Comparison of ENCODE assay signal across 8 cellular contexts in genomic region chr11:117178210-117179034, GRCh38. TPM values are rescaled to one million over a fixed set of nuclear protein-coding genes. Genes with fewer than 3 reads are reported as not detected.
DNase-seq lines count a peak whose midpoint lies in the region; ATAC-seq lines count a peak whose summit lies in the region.

Gene SIDT2, plus strand, starts transcription at chr11:117178743. Its CDS starts 521 bp downstream, at chr11:117179264.

- no peaks in the 10 kb centered on the region for H3K27me3 ChIP-seq in CD8-positive, alpha-beta memory T cell (ENCODE audit: insufficient read depth, low read length, poor library complexity, severe bottlenecking)
- H3K27me3 ChIP-seq in effector memory CD4-positive, alpha-beta T cell (replicated peaks; ENCODE audit: control insufficient read depth, insufficient read depth, low read length, poor library complexity, severe bottlenecking): no peaks in the 10 kb centered on the region

- no peaks in the 10 kb centered on the region for H3K9me3 ChIP-seq in CD8-positive, alpha-beta memory T cell (ENCODE audit: low read length)
- no peaks in the 10 kb centered on the region for H3K9me3 ChIP-seq in effector memory CD4-positive, alpha-beta T cell (ENCODE audit: control insufficient read depth, low read length)

- POLR2A ChIA-PET in CD8-positive, alpha-beta memory T cell (lab: Charles Lee): interaction anchor here (0.6 to 3.1 kb wide), 8 partner anchors 12 to 1924 kb away, joined by 3 to 21 read pairs (median 4); partner anchors contain the start of genes CEP164, PAFAH1B2, PCSK7 and RNF214
- POLR2A ChIA-PET in activated CD8-positive, alpha-beta memory T cell treated with anti-CD3 and anti-CD28 coated beads for 36 hours (lab: Charles Lee): interaction anchor here (0.9 to 1.3 kb wide), 3 partner anchors 27 to 35 kb away, joined by 3 to 6 read pairs (median 4); partner anchors contain the start of gene PAFAH1B2

- peak within 1 kb of the TSS; percentile 76 for H3K27ac ChIP-seq in CD8-positive, alpha-beta memory T cell (ENCODE audit: low read depth, low read length)
- H3K27ac ChIP-seq in effector memory CD4-positive, alpha-beta T cell (ENCODE audit: insufficient read depth, low read length, poor library complexity, severe bottlenecking): peak within 1 kb of the TSS; percentile 83

- H3K4me1 Mint-ChIP-seq in CD8-positive, alpha-beta memory T cell: peaks cover 29 to 36% (median 36%) of the 10 kb centered on the region in 3 donors

- peaks cover 0 to 15% (median 0%) of the 10 kb centered on the region in 3 donors for H3K36me3 Mint-ChIP-seq in CD8-positive, alpha-beta memory T cell

- peaks cover 29% of the 10 kb centered on the region for H3K4me1 ChIP-seq in CD8-positive, alpha-beta memory T cell (ENCODE audit: insufficient read depth, low read length)
- peaks cover 26% of the 10 kb centered on the region for H3K4me1 ChIP-seq in effector memory CD4-positive, alpha-beta T cell (ENCODE audit: control insufficient read depth, insufficient read depth, low read length, poor library complexity, severe bottlenecking)

- peaks cover 9% of the 10 kb centered on the region for H3K36me3 ChIP-seq in CD8-positive, alpha-beta memory T cell (ENCODE audit: insufficient read depth, low read length)
- H3K36me3 ChIP-seq in effector memory CD4-positive, alpha-beta T cell (ENCODE audit: control insufficient read depth, insufficient read depth, low read length): no peaks in the 10 kb centered on the region

- DNase-seq in CD8-positive, alpha-beta memory T cell: peak; percentile 83 to 92 (median 84)
- DNase-seq in HT-29 (ENCODE audit: low spot score) (peak; percentile 94), NOMO-1 (lab: John Stamatoyannopoulos, UW; ENCODE audit: unreplicated experiment in 2 of 2) (peak; percentile 92), lung microvascular endothelial cell (ENCODE audit: low read depth in 2 of 2) (peak; percentile 95)
- DNase-seq in effector memory CD4-positive, alpha-beta T cell: peak; percentile 72 to 80 (median 78)
- DNase-seq in stimulated activated CD4-positive, alpha-beta T cell treated with anti-CD3 and anti-CD28 coated beads, TNF-alpha, amount 100 ng/mL, for 48 hours (ENCODE audit: low read depth in 3 of 3): peak; percentile 77 to 84 (median 77)

- H3K27me3 Mint-ChIP-seq in CD8-positive, alpha-beta memory T cell: no peaks in the 10 kb centered on the region

- H3K27ac Mint-ChIP-seq in CD8-positive, alpha-beta memory T cell: peak within 1 kb of the TSS; percentile 93 to 99 (median 96)

- H3K4me3 ChIP-seq in CD8-positive, alpha-beta memory T cell (ENCODE audit: low read length): peak within 1 kb of the TSS; percentile 81
- peak within 1 kb of the TSS; percentile 92 for H3K4me3 ChIP-seq in effector memory CD4-positive, alpha-beta T cell (ENCODE audit: insufficient read depth, low read depth, low read length, poor library complexity, severe bottlenecking)

- peak; percentile 94 for ATAC-seq in GM19468 (IDR thresholded peaks at IDR 0.05; ENCODE audit: extremely low read depth, unreplicated experiment)

- CTCF ChIA-PET in CD8-positive, alpha-beta memory T cell (lab: Charles Lee): interaction anchor here (0.8 to 6.1 kb wide), 10 partner anchors 9 to 73 kb away, joined by 3 to 33 read pairs (median 3); partner anchors contain the start of gene RNF214
- CTCF ChIA-PET in activated CD8-positive, alpha-beta memory T cell treated with anti-CD3 and anti-CD28 coated beads for 36 hours (lab: Charles Lee): interaction anchor here (0.5 to 1.9 kb wide), 4 partner anchors 27 to 387 kb away, joined by 3 to 10 read pairs (median 4); partner anchors contain the start of gene APOA5

- H3K9me3 Mint-ChIP-seq in CD8-positive, alpha-beta memory T cell: no peaks in the 10 kb centered on the region

- peak within 1 kb of the TSS; percentile 94 to 100 (median 95) for H3K4me3 Mint-ChIP-seq in CD8-positive, alpha-beta memory T cell

RNA-seq across cellular contexts. Expression of gene SIDT2, which starts in this region (rescaled TPM):
- total RNA-seq in CD8-positive, alpha-beta memory T cell: 10 to 100 TPM; 13.8 to 14.9 TPM
- polyA plus RNA-seq in CD8-positive, alpha-beta memory T cell: 2.0 TPM
- total RNA-seq in HT-29 (2014; rRNA removed; shearing (Covaris generic)): 29.5 and 44.1 TPM in 2 replicates
- total RNA-seq in activated CD8-positive, alpha-beta memory T cell treated with anti-CD3 and anti-CD28 coated beads for 36 hours: 10 to 100 TPM; 10.5 to 12.7 TPM
- 7.2 and 8.9 TPM in 2 replicates for total RNA-seq in lung microvascular endothelial cell

Comparison
In these comparisons a context has a peak if more than half of its experiments do, and no peak if none do; other contexts are left out.
1. Peak in every context shown above with its lines: DNase-seq, ATAC-seq, H3K4me3 ChIP-seq and H3K27ac ChIP-seq.